13 cellular contexts compared by ENCODE assay signal in the genomic region with DNA sequence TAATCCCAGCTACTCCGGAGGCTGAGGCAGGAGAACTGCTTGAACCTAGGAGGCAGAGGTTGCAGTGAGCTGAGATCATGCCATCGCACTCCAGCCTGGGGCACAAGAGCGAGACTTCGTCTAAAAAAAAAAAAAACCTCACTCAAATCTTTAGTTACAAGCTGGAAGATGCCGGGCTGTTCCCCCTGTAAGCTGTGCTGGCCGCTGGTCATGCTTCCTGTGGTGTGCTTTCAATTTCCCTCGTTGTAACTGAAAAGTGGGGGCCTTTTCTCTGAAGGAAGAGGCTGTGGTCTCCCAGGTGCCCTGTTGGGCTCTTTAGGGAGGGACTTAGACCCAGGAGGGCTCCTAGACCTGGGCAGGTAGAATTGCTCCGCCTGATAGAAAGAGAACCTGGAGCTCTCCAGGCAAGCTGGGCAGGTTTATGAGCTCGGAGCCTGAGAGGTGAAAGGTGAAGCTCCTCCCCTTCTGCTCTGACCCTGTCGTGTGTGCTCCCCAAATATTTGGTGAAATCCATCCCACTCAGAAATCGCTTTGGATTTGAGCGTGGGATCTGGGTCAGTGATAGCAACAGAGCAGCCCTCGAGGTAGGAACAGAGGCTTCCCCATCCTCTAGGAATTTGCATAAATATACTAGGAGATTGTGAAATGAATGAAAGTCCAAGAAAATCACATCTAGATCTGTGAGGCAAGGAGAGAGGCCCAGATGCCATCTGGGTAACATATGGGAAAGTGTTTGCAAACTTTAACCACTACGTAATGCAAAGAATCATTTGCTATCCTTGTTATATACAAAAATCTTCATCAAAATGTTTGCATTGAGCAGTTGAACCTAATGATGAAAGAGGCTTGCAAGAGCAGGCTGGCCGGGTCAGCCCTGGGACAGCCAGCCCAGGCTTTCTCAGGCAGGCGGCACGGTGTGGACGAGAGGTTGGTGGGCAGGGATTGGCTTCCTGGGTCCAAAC.
DNase-seq lines count a peak whose midpoint lies in the region; ATAC-seq and TF ChIP-seq lines count a peak whose summit lies in the region.
"Had no signal": no experiment of that assay in that cellular context is flagged by ENCODE, and none has a peak within 500 bp of the region (broad histone marks: within the 10 kb centered on the region; RNA-seq: fewer than 3 reads in every experiment).

No MANE protein-coding gene starts in this region.

- H3K4me3 Mint-ChIP-seq in Caco-2 (ENCODE audit: unreplicated experiment): peak overlapping the region; percentile 29
- no peak overlapping the region for H3K4me3 Mint-ChIP-seq in activated naive CD8-positive, alpha-beta T cell treated with anti-CD3 and anti-CD28 coated beads, Interleukin-2, amount 50 U/mL, for 24 hours
- H3K4me3 Mint-ChIP-seq: activated B cell treated with CpG ODN at 0.5 μM for 24 hours; dendritic cell treated with granulocyte-macrophage colony-stimulating factor and Interleukin-4, amounts not matched to agents 40 ng/mL and 50 ng/mL, for 4 days had no signal

- H3K36me3 Mint-ChIP-seq in Caco-2 (ENCODE audit: insufficient read depth, unreplicated experiment): no peaks in the 10 kb centered on the region
- H3K36me3 Mint-ChIP-seq in activated naive CD8-positive, alpha-beta T cell treated with anti-CD3 and anti-CD28 coated beads, Interleukin-2, amount 50 U/mL, for 24 hours (ENCODE audit: low read depth): no peaks in the 10 kb centered on the region

- DNase-seq in Caco-2 (peak; percentile 63 to 64), PC-9 (no peak), omental fat pad (ENCODE audit: low spot score) (no peak)
- DNase-seq in activated naive CD8-positive, alpha-beta T cell treated with anti-CD3 and anti-CD28 coated beads, Interleukin-2, amount 50 U/mL, for 24 hours: no peak
- DNase-seq: activated B cell treated with CpG ODN at 0.5 μM for 24 hours; left colon; stimulated activated CD4-positive, alpha-beta T cell treated with anti-CD3 and anti-CD28 coated beads, Interleukin-15, amount 100 ng/mL, for 24 hours had no signal

- peak overlapping the region; percentile 6; the same call in 1 of the 2 replicates for H3K4me2 ChIP-seq in PC-9

- no peaks in the 10 kb centered on the region for H3K27me3 Mint-ChIP-seq in Caco-2 (ENCODE audit: insufficient read depth, unreplicated experiment)
- peaks cover 10% of the 10 kb centered on the region for H3K27me3 Mint-ChIP-seq in activated naive CD8-positive, alpha-beta T cell treated with anti-CD3 and anti-CD28 coated beads, Interleukin-2, amount 50 U/mL, for 24 hours

- no peak overlapping the region for H3K9ac ChIP-seq in skeletal muscle tissue (ENCODE audit: low read depth in 1 of 3, low read length in 3 of 3)

- no peak for TF ChIP-seq EP300 in gastroesophageal sphincter (IDR thresholded peaks at IDR 0.05)

- H3K27ac ChIP-seq in PC-9: peak overlapping the region; percentile 26; the same call in 1 of the 2 replicates
- H3K27ac ChIP-seq in gastroesophageal sphincter: peak overlapping the region in 3 of 4 donors; percentile 78 to 87 (median 85)
- peak overlapping the region; percentile 36 for H3K27ac ChIP-seq in skeletal muscle tissue (ENCODE audit: low read depth, low read length)
- H3K27ac ChIP-seq: C4-2B had no signal

- H3F3A ChIP-seq in PC-9 (ENCODE audit: insufficient read depth, low read depth): peaks cover 7% of the 10 kb centered on the region; the same call in 1 of the 2 replicates

- TF ChIP-seq POLR2A in gastroesophageal sphincter (IDR thresholded peaks at IDR 0.05): no peak

- no peaks in the 10 kb centered on the region for H3K79me2 ChIP-seq in PC-9 (ENCODE audit: low read depth)

- H3K27me3 ChIP-seq in Caco-2 (replicated peaks; ENCODE audit: control insufficient read depth, insufficient read depth, low read length) (no peaks in the 10 kb centered on the region), PC-9 (ENCODE audit: insufficient read depth, low read depth) (no peaks in the 10 kb centered on the region), gastroesophageal sphincter (no peaks in the 10 kb centered on the region), skeletal muscle tissue (ENCODE audit: control insufficient read depth in 3 of 3, insufficient read depth in 3 of 3, low read length in 3 of 3) (peaks cover 4 to 12% (median 6%) of the 10 kb centered on the region in 3 donors)

- no peak for ATAC-seq in gastroesophageal sphincter
- no peak for ATAC-seq in HG03196 (IDR thresholded peaks at IDR 0.05; ENCODE audit: unreplicated experiment)
- ATAC-seq in GM19023 (IDR thresholded peaks at IDR 0.05; ENCODE audit: unreplicated experiment): no peak
- ATAC-seq in activated naive CD8-positive, alpha-beta T cell treated with anti-CD3 and anti-CD28 coated beads, Interleukin-2, amount 50 U/mL, for 24 hours: no peak
- no peak for ATAC-seq in omental fat pad (ENCODE audit: low FRiP score)
- ATAC-seq: left colon had no signal

- no peaks in the 10 kb centered on the region for H4K20me1 ChIP-seq in PC-9 (ENCODE audit: insufficient read depth)

- no peaks in the 10 kb centered on the region for H3K9me3 ChIP-seq in Caco-2
- no peaks in the 10 kb centered on the region for H3K9me3 ChIP-seq in PC-9 (ENCODE audit: insufficient read depth, low read depth)
- H3K9me3 ChIP-seq in gastroesophageal sphincter: no peaks in the 10 kb centered on the region
- no peaks in the 10 kb centered on the region for H3K9me3 ChIP-seq in skeletal muscle tissue (ENCODE audit: control insufficient read depth in 3 of 3, low read length in 3 of 3)

- BruUV-seq in Caco-2 (replicated peaks; lab: Mats Ljungman, UMichigan) (no TSS peak), PC-9 (replicated peaks; lab: Mats Ljungman, UMichigan) (no TSS peak)

- no peak overlapping the region for H2AFZ ChIP-seq in PC-9

- POLR2A ChIA-PET in Caco-2 (lab: Charles Lee) (no interaction called here), PC-9 (lab: Charles Lee; ENCODE audit: unreplicated experiment) (no interaction called here)

- no peaks in the 10 kb centered on the region for H3K36me3 ChIP-seq in Caco-2 (ENCODE audit: control insufficient read depth, insufficient read depth, low read length)
- no peaks in the 10 kb centered on the region for H3K36me3 ChIP-seq in PC-9 (ENCODE audit: low read depth)
- no peaks in the 10 kb centered on the region for H3K36me3 ChIP-seq in gastroesophageal sphincter
- no peaks in the 10 kb centered on the region for H3K36me3 ChIP-seq in skeletal muscle tissue (ENCODE audit: control insufficient read depth in 3 of 3, insufficient read depth in 3 of 3, low read length in 3 of 3)

- peaks cover 29% of the 10 kb centered on the region for H3K4me1 Mint-ChIP-seq in Caco-2 (ENCODE audit: low read depth, unreplicated experiment)
- peaks cover 12% of the 10 kb centered on the region for H3K4me1 Mint-ChIP-seq in activated naive CD8-positive, alpha-beta T cell treated with anti-CD3 and anti-CD28 coated beads, Interleukin-2, amount 50 U/mL, for 24 hours
- H3K4me1 Mint-ChIP-seq: activated B cell treated with CpG ODN at 0.5 μM for 24 hours had no signal

- peaks cover 39% of the 10 kb centered on the region for H3K4me1 ChIP-seq in Caco-2
- H3K4me1 ChIP-seq in PC-9 (replicated peaks; ENCODE audit: insufficient read depth): peaks cover 13% of the 10 kb centered on the region
- H3K4me1 ChIP-seq in gastroesophageal sphincter: peaks cover 0 to 46% (median 21%) of the 10 kb centered on the region in 3 donors
- H3K4me1 ChIP-seq in skeletal muscle tissue (ENCODE audit: control insufficient read depth in 3 of 3, insufficient read depth in 3 of 3, low read length in 3 of 3): peaks cover 19 to 30% (median 20%) of the 10 kb centered on the region in 3 donors

- H3K9me2 ChIP-seq in PC-9 (ENCODE audit: insufficient read depth): no peaks in the 10 kb centered on the region

- CTCF ChIA-PET in Caco-2 (lab: Charles Lee) (interaction anchor here (3.1 kb wide), 1 partner anchor 168 kb away, joined by 9 read pairs; no protein-coding TSS in a partner anchor), PC-9 (lab: Charles Lee) (interaction anchor here (0.6 to 1.2 kb wide), 3 partner anchors 17 to 416 kb away, joined by 3 to 4 read pairs (median 3); no protein-coding TSS in a partner anchor)

- TF ChIP-seq CTCF in Caco-2 (IDR thresholded peaks at IDR 0.05; ENCODE audit: insufficient read depth in 1 of 2, low read depth in 1 of 2, low read length in 1 of 2, severe bottlenecking in 1 of 2, unreplicated experiment in 1 of 2) (no peak), PC-9 (conservative IDR thresholded peaks at IDR 0.05) (no peak), gastroesophageal sphincter (IDR thresholded peaks at IDR 0.05) (no peak), omental fat pad (IDR thresholded peaks at IDR 0.05) (no peak)

- intact Hi-C loops in Caco-2 (cut with micrococcal nuclease; ENCODE audit: unreplicated experiment): loop anchor here (2.0 to 10.0 kb wide), 2 partner anchors 100 to 156 kb away; no protein-coding TSS in a partner anchor
- intact Hi-C loops in PC-9 (cut with micrococcal nuclease; ENCODE audit: unreplicated experiment): no loop called here

- H3K9me3 Mint-ChIP-seq in Caco-2 (ENCODE audit: unreplicated experiment): no peaks in the 10 kb centered on the region
- no peaks in the 10 kb centered on the region for H3K9me3 Mint-ChIP-seq in activated naive CD8-positive, alpha-beta T cell treated with anti-CD3 and anti-CD28 coated beads, Interleukin-2, amount 50 U/mL, for 24 hours
- H3K9me3 Mint-ChIP-seq: activated B cell treated with CpG ODN at 0.5 μM for 24 hours; dendritic cell treated with granulocyte-macrophage colony-stimulating factor and Interleukin-4, amounts not matched to agents 40 ng/mL and 50 ng/mL, for 4 days had no signal

- 60 to 71% methylated on average over 8 to 10 of the region's 18 CpGs for WGBS in gastroesophageal sphincter (ENCODE audit: low coverage in 1 of 2), 2 donors

- H3K27ac Mint-ChIP-seq in Caco-2 (ENCODE audit: unreplicated experiment): peak overlapping the region; percentile 80
- no peak overlapping the region for H3K27ac Mint-ChIP-seq in activated naive CD8-positive, alpha-beta T cell treated with anti-CD3 and anti-CD28 coated beads, Interleukin-2, amount 50 U/mL, for 24 hours
- H3K27ac Mint-ChIP-seq: activated B cell treated with CpG ODN at 0.5 μM for 24 hours; dendritic cell treated with granulocyte-macrophage colony-stimulating factor and Interleukin-4, amounts not matched to agents 40 ng/mL and 50 ng/mL, for 4 days had no signal

- no peak overlapping the region for H3K4me3 ChIP-seq in Caco-2 (ENCODE audit: low read depth, low read length)
- no peak overlapping the region for H3K4me3 ChIP-seq in PC-9
- no peak overlapping the region for H3K4me3 ChIP-seq in gastroesophageal sphincter
- H3K4me3 ChIP-seq in skeletal muscle tissue (ENCODE audit: low read length in 3 of 3): no peak overlapping the region

Comparison
In these comparisons a context has a peak if more than half of its experiments do, and no peak if none do; other contexts are left out.
1. DNase-seq: peak in Caco-2 (2 of 2); none in PC-9 (0 of 2), activated naive CD8-positive, alpha-beta T cell treated with anti-CD3 and anti-CD28 coated beads, Interleukin-2, amount 50 U/mL, for 24 hours (single experiment) and omental fat pad (single experiment).
2. H3K27ac ChIP-seq: peak in every context shown above with its lines; median percentile 85 in gastroesophageal sphincter; 36 in skeletal muscle tissue; 26 in PC-9.